ENCODE assay signal across 32 cellular contexts in genomic region chrX:66064261-66064660, GRCh38. TPM values are rescaled to one million over a fixed set of nuclear protein-coding genes. Genes with fewer than 3 reads are reported as not detected.
"Had no signal": no experiment of that assay in that cellular context is flagged by ENCODE, and none has a peak within 500 bp of the region (broad histone marks: within the 10 kb centered on the region; RNA-seq: fewer than 3 reads in every experiment).

No MANE protein-coding gene starts in this region.

- H3K27ac ChIP-seq: epithelial cell of prostate, esophagus squamous epithelium, gastrocnemius medialis, heart right ventricle, left lung, lower lobe of right lung had no signal

- H3K27me3 ChIP-seq: esophagus squamous epithelium, left lung had no signal

- H3K4me3 ChIP-seq: esophagus squamous epithelium, gastrocnemius medialis, heart right ventricle, left lung, lower lobe of right lung, mucosa of descending colon had no signal

- H3K9me3 ChIP-seq: gastrocnemius medialis, left lung, lower lobe of right lung, mucosa of descending colon had no signal

- H3K4me3 Mint-ChIP-seq: dendritic cell treated with granulocyte-macrophage colony-stimulating factor and Interleukin-4, amounts not matched to agents 40 ng/mL and 50 ng/mL, for 4 days; effector memory CD8-positive, alpha-beta T cell; endodermal cell; mesothelial cell of epicardium; naive B cell had no signal

- H3K9me3 Mint-ChIP-seq: dendritic cell treated with granulocyte-macrophage colony-stimulating factor and Interleukin-4, amounts not matched to agents 40 ng/mL and 50 ng/mL, for 4 days; effector memory CD8-positive, alpha-beta T cell; naive thymus-derived CD8-positive, alpha-beta T cell had no signal

- FAIRE-seq: endometrium, islet of Langerhans, keratinocyte had no signal

- H3K36me3 Mint-ChIP-seq: mesothelial cell of epicardium; naive thymus-derived CD8-positive, alpha-beta T cell had no signal

- ATAC-seq: effector memory CD8-positive, alpha-beta T cell; esophagus mucosa; gastrocnemius medialis; heart right ventricle; left cardiac atrium; left lung; left ventricle myocardium superior; lower lobe of right lung; mucosa of descending colon; naive thymus-derived CD8-positive, alpha-beta T cell had no signal

- H3K27me3 Mint-ChIP-seq: effector memory CD8-positive, alpha-beta T cell; naive thymus-derived CD8-positive, alpha-beta T cell had no signal

- H3K4me1 Mint-ChIP-seq: mesothelial cell of epicardium had no signal

- H3K36me3 ChIP-seq: esophagus squamous epithelium, gastrocnemius medialis, heart right ventricle, left lung, lower lobe of right lung had no signal

- DNase-seq: cortex of kidney; effector CD8-positive, alpha-beta T cell; effector memory CD8-positive, alpha-beta T cell; endodermal cell; erythroblast; esophagus squamous epithelium; foreskin fibroblast; foreskin melanocyte; gastrocnemius medialis; glutamatergic neuron; head of caudate nucleus; heart right ventricle; hippocampal formation; left cardiac atrium; left lung; left ventricle myocardium superior; lower lobe of right lung; mesenchymal stem cell; mucosa of descending colon; naive B cell; naive thymus-derived CD8-positive, alpha-beta T cell had no signal

- H3K27ac Mint-ChIP-seq: dendritic cell treated with granulocyte-macrophage colony-stimulating factor and Interleukin-4, amounts not matched to agents 40 ng/mL and 50 ng/mL, for 4 days; endodermal cell; mesothelial cell of epicardium had no signal

- H3K4me1 ChIP-seq: esophagus squamous epithelium, gastrocnemius medialis, left lung, lower lobe of right lung had no signal

RNA-seq across cellular contexts. Expression of gene VSIG4, which starts 24.4 kb away (rescaled TPM):
- total RNA-seq: dermis microvascular lymphatic vessel endothelial cell, endodermal cell, glomerular endothelial cell, lung microvascular endothelial cell, mesothelial cell of epicardium, myocyte had no signal
